In the genomic region with DNA sequence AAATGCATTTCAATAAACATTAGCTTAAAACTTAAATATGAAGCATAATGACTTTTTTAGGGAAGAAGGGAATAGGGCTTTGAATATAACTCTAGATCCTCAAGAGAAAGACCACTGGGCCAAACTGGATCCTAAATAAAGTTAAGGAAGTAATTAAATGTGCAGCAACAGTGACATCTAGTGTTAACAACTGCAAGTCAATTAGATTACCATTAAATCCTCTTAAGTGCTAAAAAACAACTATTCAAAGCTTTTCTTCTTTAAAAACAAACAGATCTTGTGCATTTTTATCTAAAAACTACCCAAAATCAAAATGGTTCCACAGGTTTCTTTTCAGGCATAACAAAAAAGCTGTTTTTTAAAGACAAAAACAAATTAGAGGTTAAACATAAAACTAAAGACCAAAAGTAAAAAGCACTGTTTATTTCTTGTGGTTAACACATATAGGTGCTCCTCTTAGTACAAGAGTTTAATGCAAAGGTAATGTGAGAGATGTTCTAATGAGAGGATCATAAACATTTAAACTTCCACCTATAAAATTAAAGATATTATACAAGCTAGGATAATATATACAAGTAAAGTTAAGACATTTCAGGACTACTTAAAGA, we compare ENCODE assay signal across 8 cellular contexts.
DNase-seq lines count a peak whose midpoint lies in the region; ATAC-seq, FAIRE-seq and TF ChIP-seq lines count a peak whose summit lies in the region.

No MANE protein-coding gene starts in this region.

- no peaks in the 10 kb centered on the region for H4K20me1 ChIP-seq in hepatocyte (ENCODE audit: insufficient read depth, poor library complexity, severe bottlenecking)

- H3K4me1 ChIP-seq in hepatocyte (ENCODE audit: insufficient read depth) (peaks cover 19% of the 10 kb centered on the region), skeletal muscle satellite cell (ENCODE audit: control insufficient read depth, insufficient read depth, low read length) (peaks cover 26% of the 10 kb centered on the region)

- DNase-seq in AG08395 (ENCODE audit: low spot score) (peak; percentile 47), H54 (ENCODE audit: insufficient read length, low spot score) (no peak), NCI-H446 treated with DMSO at 0.1 percent for 48 hours (lab: John Stamatoyannopoulos, UW) (peak; percentile 52), amniotic epithelial cell (ENCODE audit: low read depth) (peak; percentile 85), hepatocyte (ENCODE audit: low spot score) (peak; percentile 80)

- peak; percentile 95 for FAIRE-seq in H54 (lab: Jason Lieb, UNC)

- no peak overlapping the region for H2AFZ ChIP-seq in hepatocyte

- peak overlapping the region; percentile 54 for H3K9ac ChIP-seq in skeletal muscle satellite cell (ENCODE audit: low read depth, low read length)

- TF ChIP-seq POLR2A in H54 (IDR thresholded peaks at IDR 0.05; ENCODE audit: low read depth, low read length), result no peak

- no peak overlapping the region for H3K27ac ChIP-seq in hepatocyte

- H3K4me2 ChIP-seq in hepatocyte, result no peak overlapping the region
- no peak overlapping the region for H3K4me2 ChIP-seq in skeletal muscle satellite cell (ENCODE audit: low read length)

- ATAC-seq in HG03135 (IDR thresholded peaks at IDR 0.05; ENCODE audit: unreplicated experiment) (no peak), GM21381 (IDR thresholded peaks at IDR 0.05; ENCODE audit: unreplicated experiment) (no peak)

- TF ChIP-seq CTCF in hepatocyte (IDR thresholded peaks at IDR 0.05; ENCODE audit: poor library complexity), result peak; percentile 71

- H3K27me3 ChIP-seq in hepatocyte (no peaks in the 10 kb centered on the region), skeletal muscle satellite cell (ENCODE audit: control insufficient read depth, insufficient read depth, low read length) (no peaks in the 10 kb centered on the region)

- no peaks in the 10 kb centered on the region for H3K9me3 ChIP-seq in hepatocyte (ENCODE audit: low read depth)
- no peaks in the 10 kb centered on the region for H3K9me3 ChIP-seq in skeletal muscle satellite cell (replicated peaks; ENCODE audit: low read length)

- H3K4me3 ChIP-seq in hepatocyte (no peak overlapping the region), skeletal muscle satellite cell (ENCODE audit: low read length) (no peak overlapping the region)

- H3K36me3 ChIP-seq in hepatocyte (replicated peaks; ENCODE audit: insufficient read depth, low read depth) (no peaks in the 10 kb centered on the region), skeletal muscle satellite cell (ENCODE audit: insufficient read depth, low read length) (no peaks in the 10 kb centered on the region)

- H3K9me2 ChIP-seq in hepatocyte (replicated peaks; ENCODE audit: insufficient read depth), result no peaks in the 10 kb centered on the region

- no peaks in the 10 kb centered on the region for H3K79me2 ChIP-seq in hepatocyte
